Comparison of ENCODE assay signal across 24 cellular contexts in the genomic region with DNA sequence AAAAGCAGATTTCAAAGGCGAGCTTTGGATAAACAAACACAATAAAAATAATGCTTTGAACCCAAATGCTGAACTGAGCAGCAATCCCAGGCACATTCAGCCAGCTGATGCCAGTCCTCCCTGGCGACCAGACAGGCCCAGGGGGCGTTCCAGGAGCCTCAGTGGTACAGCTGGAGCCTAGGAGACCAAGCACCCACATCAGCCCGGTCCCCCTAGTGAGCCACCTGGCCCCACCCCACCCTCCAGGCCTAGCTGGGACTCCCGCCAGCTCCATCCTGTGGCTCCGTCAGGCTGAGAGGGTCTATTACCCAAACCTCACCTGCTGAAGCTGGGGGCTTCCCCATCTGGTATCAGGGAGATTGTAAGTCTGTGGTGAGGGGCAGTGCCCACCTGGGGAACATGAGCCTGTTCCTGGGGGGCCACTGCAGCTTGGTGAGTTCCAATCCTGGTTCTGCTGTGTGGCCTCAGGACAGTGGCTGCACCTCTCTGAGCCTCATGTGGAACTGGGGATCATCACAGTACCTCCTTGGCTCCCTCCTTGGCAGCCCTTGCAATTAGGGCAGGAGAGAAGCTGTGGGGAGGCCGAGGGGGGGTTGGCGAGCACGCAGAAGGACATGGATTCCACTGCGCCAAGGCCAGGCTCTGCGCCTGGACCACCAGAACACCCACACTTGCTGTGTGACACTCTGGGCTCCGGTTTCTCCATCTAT. TPM values are rescaled to one million over a fixed set of nuclear protein-coding genes. Genes with fewer than 3 reads are reported as not detected.
A peak's percentile ranks its signal among the peaks of the same experiment; 100 is the strongest.
DNase-seq lines count a peak whose midpoint lies in the region; TF ChIP-seq lines count a peak whose summit lies in the region.
"Had no signal": no experiment of that assay in that cellular context is flagged by ENCODE, and none has a peak within 500 bp of the region (broad histone marks: within the 10 kb centered on the region; RNA-seq: fewer than 3 reads in every experiment).

No MANE protein-coding gene starts in this region.

- H3K79me2 ChIP-seq in neural progenitor cell (ENCODE audit: low read depth) = no peaks in the 10 kb centered on the region
- H3K79me2 ChIP-seq in smooth muscle cell (ENCODE audit: low read depth) = no peaks in the 10 kb centered on the region

- no peak overlapping the region for H3K4me2 ChIP-seq in neural progenitor cell
- H3K4me2 ChIP-seq in smooth muscle cell = no peak overlapping the region

- H3F3A ChIP-seq in neural progenitor cell (ENCODE audit: low read depth) (peaks cover 28% of the 10 kb centered on the region), smooth muscle cell (ENCODE audit: low read depth) (peaks cover 21% of the 10 kb centered on the region)

- H3K4me3 Mint-ChIP-seq in T-helper 1 cell treated with Interleukin-12 subunit alpha and Interleukin-12 subunit beta and Interleukin-4 antibody, amounts not matched to agents 30 μg/mL and 1 μg/mL, for 36 hours = no peak overlapping the region
- H3K4me3 Mint-ChIP-seq in HFFc6 = no peak overlapping the region
- H3K4me3 Mint-ChIP-seq in neural progenitor cell = peak overlapping the region; percentile 38
- H3K4me3 Mint-ChIP-seq: naive B cell had no signal

- H3K27me3 ChIP-seq in dorsolateral prefrontal cortex (no peaks in the 10 kb centered on the region), neural progenitor cell (no peaks in the 10 kb centered on the region), smooth muscle cell (ENCODE audit: low read depth) (no peaks in the 10 kb centered on the region)
- H3K27me3 ChIP-seq: BE2C, transverse colon had no signal

- no peaks in the 10 kb centered on the region for H3K27me3 Mint-ChIP-seq in T-helper 1 cell treated with Interleukin-12 subunit alpha and Interleukin-12 subunit beta and Interleukin-4 antibody, amounts not matched to agents 30 μg/mL and 1 μg/mL, for 36 hours (ENCODE audit: low read depth)
- H3K27me3 Mint-ChIP-seq in HFFc6 (ENCODE audit: insufficient read depth) (peaks cover 2% of the 10 kb centered on the region), neural progenitor cell (ENCODE audit: insufficient read depth, low read depth) (peaks cover 3% of the 10 kb centered on the region)
- H3K27me3 Mint-ChIP-seq: progenitor cell of endocrine pancreas had no signal

- H3K9ac ChIP-seq in neural progenitor cell = no peak overlapping the region
- H3K9ac ChIP-seq in smooth muscle cell (ENCODE audit: low read depth) = no peak overlapping the region

- H3K27ac ChIP-seq in dorsolateral prefrontal cortex (peak overlapping the region in 31 of 59 donors; percentile 3 to 67 (median 44)), neural progenitor cell (no peak overlapping the region), smooth muscle cell (ENCODE audit: low read depth) (no peak overlapping the region)
- H3K27ac ChIP-seq: transverse colon had no signal

- H3K9me3 ChIP-seq in neural progenitor cell (ENCODE audit: low read depth) (no peaks in the 10 kb centered on the region), smooth muscle cell (replicated peaks; ENCODE audit: low read depth) (no peaks in the 10 kb centered on the region)
- H3K9me3 ChIP-seq: BE2C, transverse colon had no signal

- peaks cover 21% of the 10 kb centered on the region for H3K4me1 ChIP-seq in neural progenitor cell
- H3K4me1 ChIP-seq in smooth muscle cell (ENCODE audit: low read depth) = peaks cover 6% of the 10 kb centered on the region

- intact Hi-C loops in dorsolateral prefrontal cortex (cut with DNase I) = no loop called here
- intact Hi-C loops in head of caudate nucleus (cut with DNase I) = no loop called here

- no peaks in the 10 kb centered on the region for H3K36me3 ChIP-seq in neural progenitor cell
- no peaks in the 10 kb centered on the region for H3K36me3 ChIP-seq in smooth muscle cell (ENCODE audit: low read depth)
- H3K36me3 ChIP-seq: BE2C, transverse colon had no signal

- peak overlapping the region; percentile 76 for H3K27ac Mint-ChIP-seq in T-helper 1 cell treated with Interleukin-12 subunit alpha and Interleukin-12 subunit beta and Interleukin-4 antibody, amounts not matched to agents 30 μg/mL and 1 μg/mL, for 36 hours
- H3K27ac Mint-ChIP-seq in HFFc6 (peak overlapping the region; percentile 36; the same call in 1 of the 2 replicates), neural progenitor cell (peak overlapping the region; percentile 81)
- H3K27ac Mint-ChIP-seq: H9, naive B cell had no signal

- H4K20me1 ChIP-seq in neural progenitor cell (ENCODE audit: low read depth) = no peaks in the 10 kb centered on the region
- H4K20me1 ChIP-seq in smooth muscle cell (ENCODE audit: low read depth) = no peaks in the 10 kb centered on the region

- TF ChIP-seq CTCF in HFFc6 (IDR thresholded peaks at IDR 0.05) = no peak
- no peak for TF ChIP-seq CTCF in dorsolateral prefrontal cortex (IDR thresholded peaks at IDR 0.05 in 54 of 56, conservative IDR thresholded peaks at IDR 0.05 in 2 of 56; ENCODE audit: low read depth in 1 of 56, partially characterized antibody in 56 of 56)
- TF ChIP-seq CTCF in neural progenitor cell (IDR thresholded peaks at IDR 0.05) = no peak
- TF ChIP-seq CTCF in smooth muscle cell (IDR thresholded peaks at IDR 0.05; ENCODE audit: borderline replicate concordance, insufficient read depth, poor library complexity, severe bottlenecking) = no peak

- no peaks in the 10 kb centered on the region for H3K9me3 Mint-ChIP-seq in T-helper 1 cell treated with Interleukin-12 subunit alpha and Interleukin-12 subunit beta and Interleukin-4 antibody, amounts not matched to agents 30 μg/mL and 1 μg/mL, for 36 hours
- H3K9me3 Mint-ChIP-seq in HFFc6 (no peaks in the 10 kb centered on the region), neural progenitor cell (no peaks in the 10 kb centered on the region)
- H3K9me3 Mint-ChIP-seq: H9, naive B cell had no signal

- H2AFZ ChIP-seq in neural progenitor cell (replicated peaks) (no peak overlapping the region), smooth muscle cell (ENCODE audit: low read depth) (no peak overlapping the region)

- H3K4me3 ChIP-seq in dorsolateral prefrontal cortex (no peak overlapping the region), neural progenitor cell (no peak overlapping the region), smooth muscle cell (no peak overlapping the region)
- H3K4me3 ChIP-seq: transverse colon had no signal

- WGBS in smooth muscle cell (ENCODE audit: low lambda C conversion rate) = 85% methylated on average over 12 of the region's 12 CpGs

- H3K36me3 Mint-ChIP-seq in T-helper 1 cell treated with Interleukin-12 subunit alpha and Interleukin-12 subunit beta and Interleukin-4 antibody, amounts not matched to agents 30 μg/mL and 1 μg/mL, for 36 hours (ENCODE audit: low read depth) = no peaks in the 10 kb centered on the region
- H3K36me3 Mint-ChIP-seq in HFFc6 (ENCODE audit: low read depth) = no peaks in the 10 kb centered on the region
- H3K36me3 Mint-ChIP-seq in neural progenitor cell = no peaks in the 10 kb centered on the region
- H3K36me3 Mint-ChIP-seq: naive B cell had no signal

- H3K4me1 Mint-ChIP-seq in T-helper 1 cell treated with Interleukin-12 subunit alpha and Interleukin-12 subunit beta and Interleukin-4 antibody, amounts not matched to agents 30 μg/mL and 1 μg/mL, for 36 hours (ENCODE audit: low read depth) = peaks cover 43% of the 10 kb centered on the region
- H3K4me1 Mint-ChIP-seq in HFFc6 (ENCODE audit: low read depth) = peaks cover 25% of the 10 kb centered on the region
- H3K4me1 Mint-ChIP-seq in neural progenitor cell = peaks cover 67% of the 10 kb centered on the region

- no peak for DNase-seq in T-helper 1 cell
- DNase-seq in HFFc6 = no peak
- DNase-seq in dorsolateral prefrontal cortex = no peak
- no peak for DNase-seq in neural progenitor cell (ENCODE audit: low spot score)
- no peak for DNase-seq in HuH-7 (ENCODE audit: low spot score)
- no peak for DNase-seq in head of caudate nucleus
- DNase-seq in smooth muscle cell (lab: John Stamatoyannopoulos, UW; ENCODE audit: unreplicated experiment) = no peak
- DNase-seq: activated CD4-positive, alpha-beta T cell treated with anti-CD3 and anti-CD28 coated beads for 1 hour; activated T-cell treated with anti-CD3 and anti-CD28 coated beads for 4 hours; amygdala; BE2C; central memory CD4-positive, alpha-beta T cell; foreskin melanocyte; H9; naive B cell; NCI-H1105 treated with DMSO at 0.1 percent for 48 hours; NCI-H2081 treated with DMSO at 0.1 percent for 48 hours; NCI-H510A; stimulated activated CD4-positive, alpha-beta T cell treated with anti-CD3 and anti-CD28 coated beads, Interleukin-2, amount 100 ng/mL, for 24 hours; transverse colon had no signal

RNA-seq across cellular contexts. Expression of gene C9orf50, which starts 16.7 kb away (rescaled TPM):
- under 1 TPM in 2 of 6 experiments, not detected in 4; 0.14 to 0.20 TPM for total RNA-seq in HFFc6 (2021; fragmentation: NEBNext Ultra II Directional; extraction: Animal tissue kit (Norgen Biotek cat#: 25700))
- total RNA-seq in dorsolateral prefrontal cortex = 1 to 10 TPM in 55 of 120 experiments, under 1 TPM in 47, not detected in 18; 0.18 to 3.1 (median 1.0) TPM
- total RNA-seq in neural progenitor cell (ENCODE audit: low replicate concordance) = not detected in 2 replicates
- total RNA-seq in smooth muscle cell = not detected in 2 replicates
- polyA plus RNA-seq in smooth muscle cell = 0.59 TPM in 1 of 2 replicates, not detected in the other
- total RNA-seq: A172, H9, kidney epithelial cell, transverse colon had no signal

RNA-seq across cellular contexts. Expression of gene NTMT1, which starts 21.8 kb away (rescaled TPM):
- 10 to 100 TPM; 81.6 to 90.0 (median 87.7) TPM for total RNA-seq in HFFc6 (2021; fragmentation: NEBNext Ultra II Directional; extraction: Animal tissue kit (Norgen Biotek cat#: 25700))
- 10 to 100 TPM; 22.2 to 45.4 (median 32.9) TPM for total RNA-seq in dorsolateral prefrontal cortex
- total RNA-seq in neural progenitor cell (ENCODE audit: low replicate concordance) = 22.2 and 29.8 TPM in 2 replicates
- 24.7 and 42.9 TPM in 2 replicates for total RNA-seq in smooth muscle cell
- polyA plus RNA-seq in smooth muscle cell = 118 and 129 TPM in 2 replicates

RNA-seq across cellular contexts. Expression of gene ASB6, which starts 37.7 kb away (rescaled TPM):
- 10 to 100 TPM; 28.9 to 33.1 (median 30.6) TPM for total RNA-seq in HFFc6 (2021; fragmentation: NEBNext Ultra II Directional; extraction: Animal tissue kit (Norgen Biotek cat#: 25700))
- 10 to 100 TPM; 20.5 to 43.2 (median 32.5) TPM for total RNA-seq in dorsolateral prefrontal cortex
- total RNA-seq in neural progenitor cell (ENCODE audit: low replicate concordance) = 9.2 and 21.1 TPM in 2 replicates
- total RNA-seq in smooth muscle cell = 10.9 and 13.8 TPM in 2 replicates
- 22.2 and 26.0 TPM in 2 replicates for polyA plus RNA-seq in smooth muscle cell

Comparison
In these comparisons a context has a peak if more than half of its experiments do, and no peak if none do; other contexts are left out.
1. H3K27ac ChIP-seq: peak in dorsolateral prefrontal cortex (31 of 59); none in neural progenitor cell (single experiment) and smooth muscle cell (single experiment).
2. Peak in every context shown above with its lines, with median percentiles within 50 percentile points of each other: H3K27ac Mint-ChIP-seq.